ENCODE assay signal across 13 cellular contexts in genomic region chr17:64016974-64017373, GRCh38. TPM values are rescaled to one million over a fixed set of nuclear protein-coding genes. Genes with fewer than 3 reads are reported as not detected.
DNase-seq lines count a peak whose midpoint lies in the region; ATAC-seq and TF ChIP-seq lines count a peak whose summit lies in the region.
"Had no signal": no experiment of that assay in that cellular context is flagged by ENCODE, and none has a peak within 500 bp of the region (broad histone marks: within the 10 kb centered on the region; RNA-seq: fewer than 3 reads in every experiment).

No MANE protein-coding gene starts in this region.

- H3K36me3 ChIP-seq in breast epithelium: no peaks in the 10 kb centered on the region
- H3K36me3 ChIP-seq in GM23338 (ENCODE audit: insufficient read depth): no peaks in the 10 kb centered on the region
- H3K36me3 ChIP-seq: ovary had no signal

- TF ChIP-seq POLR2A in breast epithelium (IDR thresholded peaks at IDR 0.05): no peak

- H3K79me2 ChIP-seq in GM23338 (replicated peaks; ENCODE audit: insufficient read depth): no peaks in the 10 kb centered on the region

- 62% methylated on average over 3 of the region's 3 CpGs for WGBS in right cardiac atrium

- POLR2A ChIA-PET in activated CD4-positive, alpha-beta memory T cell treated with anti-CD3 and anti-CD28 coated beads, Interleukin-2, amount 10 ng/mL, durations not matched to agents 7 days and 5 days (lab: Charles Lee): interaction anchor here (0.6 to 5.9 kb wide), 14 partner anchors 9 to 489 kb away, joined by 3 to 57 read pairs (median 5); partner anchors contain the start of genes DDX5, ERN1 and PRR29

- H3K27ac ChIP-seq in right cardiac atrium (ENCODE audit: low read length) (no peak overlapping the region), breast epithelium (no peak overlapping the region), GM23338 (ENCODE audit: low read depth) (no peak overlapping the region)
- H3K27ac ChIP-seq: ovary had no signal

- no peaks in the 10 kb centered on the region for H3K27me3 Mint-ChIP-seq in activated CD4-positive, alpha-beta memory T cell treated with anti-CD3 and anti-CD28 coated beads, Interleukin-2, amount 10 ng/mL, durations not matched to agents 7 days and 5 days
- peaks cover 10% of the 10 kb centered on the region for H3K27me3 Mint-ChIP-seq in GM23338 (ENCODE audit: insufficient read depth, low read depth, poor library complexity)

- H3K4me1 ChIP-seq in right cardiac atrium (ENCODE audit: control insufficient read depth, insufficient read depth, low read length) (peaks cover 4% of the 10 kb centered on the region), breast epithelium (no peaks in the 10 kb centered on the region), GM23338 (ENCODE audit: insufficient read depth) (peaks cover 3% of the 10 kb centered on the region; the same call in 1 of the 2 replicates)

- intact Hi-C loops in right cardiac atrium (cut with DNase I) (no loop called here), Right ventricle myocardium superior (cut with DNase I) (no loop called here), breast epithelium (cut with DNase I; ENCODE audit: low total_unique reads) (no loop called here)

- H3K9me3 ChIP-seq in right cardiac atrium (ENCODE audit: control insufficient read depth, low read length) (no peaks in the 10 kb centered on the region), breast epithelium (no peaks in the 10 kb centered on the region)
- H3K9me3 ChIP-seq: ovary had no signal

- no peaks in the 10 kb centered on the region for H3K27me3 ChIP-seq in right cardiac atrium (ENCODE audit: control insufficient read depth, insufficient read depth)
- no peaks in the 10 kb centered on the region for H3K27me3 ChIP-seq in breast epithelium
- no peaks in the 10 kb centered on the region for H3K27me3 ChIP-seq in GM23338 (ENCODE audit: insufficient read depth)
- H3K27me3 ChIP-seq: ovary had no signal

- CTCF ChIA-PET in activated CD4-positive, alpha-beta memory T cell treated with anti-CD3 and anti-CD28 coated beads, Interleukin-2, amount 10 ng/mL, durations not matched to agents 7 days and 5 days (lab: Charles Lee): interaction anchor here (0.6 to 6.1 kb wide), 17 partner anchors 10 to 117 kb away, joined by 3 to 149 read pairs (median 6); partner anchors contain the start of genes CD79B, CSHL1, GH1 and PRR29

- DNase-seq in right cardiac atrium (no peak), Right ventricle myocardium superior (no peak), lung microvascular endothelial cell (ENCODE audit: low read depth in 2 of 2) (peak; percentile 50 to 60), breast epithelium (ENCODE audit: low spot score in 2 of 2) (no peak), GM23338 (ENCODE audit: low spot score) (no peak), GOT3 (lab: John Stamatoyannopoulos, UW) (no peak)
- no peak for DNase-seq in activated CD4-positive, alpha-beta memory T cell treated with anti-CD3 and anti-CD28 coated beads, Interleukin-2, amount 10 ng/mL, durations not matched to agents 7 days and 5 days
- DNase-seq: C1 segment of cervical spinal cord, HCEC 1CT, mesendoderm, ovary had no signal

- no peak overlapping the region for H2AFZ ChIP-seq in GM23338

- H4K20me1 ChIP-seq in GM23338 (replicated peaks; ENCODE audit: insufficient read depth): no peaks in the 10 kb centered on the region

- H3K9me3 Mint-ChIP-seq in activated CD4-positive, alpha-beta memory T cell treated with anti-CD3 and anti-CD28 coated beads, Interleukin-2, amount 10 ng/mL, durations not matched to agents 7 days and 5 days: no peaks in the 10 kb centered on the region
- no peaks in the 10 kb centered on the region for H3K9me3 Mint-ChIP-seq in GM23338

- ATAC-seq in right cardiac atrium (no peak), Right ventricle myocardium superior (ENCODE audit: poor library complexity) (no peak), HG03378 (IDR thresholded peaks at IDR 0.05; ENCODE audit: unreplicated experiment) (no peak), GM23338 (no peak)

- H3K4me2 ChIP-seq in GM23338: no peak overlapping the region

- peaks cover 56% of the 10 kb centered on the region for H3K4me1 Mint-ChIP-seq in activated CD4-positive, alpha-beta memory T cell treated with anti-CD3 and anti-CD28 coated beads, Interleukin-2, amount 10 ng/mL, durations not matched to agents 7 days and 5 days
- H3K4me1 Mint-ChIP-seq in GM23338: peaks cover 8% of the 10 kb centered on the region

- TF ChIP-seq CTCF in breast epithelium (IDR thresholded peaks at IDR 0.05): no peak
- TF ChIP-seq CTCF in GM23338 (conservative IDR thresholded peaks at IDR 0.05; ENCODE audit: low read depth in 2 of 2): no peak

- H3K4me3 ChIP-seq in right cardiac atrium (ENCODE audit: low read length) (peak overlapping the region; percentile 32), breast epithelium (no peak overlapping the region), GM23338 (no peak overlapping the region)
- H3K4me3 ChIP-seq: ovary had no signal

- peak overlapping the region; percentile 97 for H3K27ac Mint-ChIP-seq in activated CD4-positive, alpha-beta memory T cell treated with anti-CD3 and anti-CD28 coated beads, Interleukin-2, amount 10 ng/mL, durations not matched to agents 7 days and 5 days
- H3K27ac Mint-ChIP-seq in GM23338: no peak overlapping the region

- H3K9me2 ChIP-seq in GM23338 (ENCODE audit: insufficient read depth): no peaks in the 10 kb centered on the region

- H3K36me3 Mint-ChIP-seq in activated CD4-positive, alpha-beta memory T cell treated with anti-CD3 and anti-CD28 coated beads, Interleukin-2, amount 10 ng/mL, durations not matched to agents 7 days and 5 days (ENCODE audit: low read depth): peaks cover 34% of the 10 kb centered on the region
- no peaks in the 10 kb centered on the region for H3K36me3 Mint-ChIP-seq in GM23338 (ENCODE audit: low read depth)

- H3F3A ChIP-seq in GM23338 (replicated peaks; ENCODE audit: low read depth): no peaks in the 10 kb centered on the region

- peak overlapping the region; percentile 83 for H3K4me3 Mint-ChIP-seq in activated CD4-positive, alpha-beta memory T cell treated with anti-CD3 and anti-CD28 coated beads, Interleukin-2, amount 10 ng/mL, durations not matched to agents 7 days and 5 days
- no peak overlapping the region for H3K4me3 Mint-ChIP-seq in GM23338

TF ChIP-seq in GM23338, 12 proteins besides CTCF, POLR2A, EP300 and RAD21:
- TF ChIP-seq ZNF114 (CRISPR knock-in tag; IDR thresholded peaks at IDR 0.05): no peak

RNA-seq across cellular contexts. Expression of gene ICAM2, which starts 3.5 kb away (rescaled TPM):
- total RNA-seq in right cardiac atrium (10 to 100 TPM; 17.6 to 31.7 (median 26.3) TPM), Right ventricle myocardium superior (31.9 TPM), lung microvascular endothelial cell (257 and 282 TPM in 2 replicates), breast epithelium (100 to 1,000 TPM in 1 of 3 donors, 10 to 100 TPM in 2; 26.1 to 106 (median 32.2) TPM)
- polyA plus RNA-seq in right cardiac atrium (50.3 TPM), GM23338 (2016; fragmentation: Nextera tagmentation; extraction: Ambion mirVana) (0.57 and 0.86 TPM in 2 replicates)
- 100 to 1,000 TPM; 118 to 122 TPM for total RNA-seq in activated CD4-positive, alpha-beta memory T cell treated with anti-CD3 and anti-CD28 coated beads, Interleukin-2, amount 10 ng/mL, durations not matched to agents 7 days and 5 days
- total RNA-seq in GM23338 (2014; rRNA removed; shearing (Covaris generic)): 0.31 and 0.58 TPM in 2 replicates
- total RNA-seq: PC-3 had no signal

RNA-seq across cellular contexts. Expression of gene PRR29, which starts 18.8 kb away (rescaled TPM):
- total RNA-seq in right cardiac atrium (under 1 TPM in 3 of 4 donors, not detected in 1; 0.11 to 0.25 (median 0.15) TPM), Right ventricle myocardium superior (0.30 TPM), lung microvascular endothelial cell (0.44 and 0.60 TPM in 2 replicates), breast epithelium (1 to 10 TPM in 1 of 3 donors, under 1 TPM in 2; 0.15 to 1.3 (median 0.16) TPM)
- polyA plus RNA-seq in right cardiac atrium (0.45 TPM), GM23338 (2016; fragmentation: Nextera tagmentation; extraction: Ambion mirVana) (0.24 and 0.66 TPM in 2 replicates)
- total RNA-seq in activated CD4-positive, alpha-beta memory T cell treated with anti-CD3 and anti-CD28 coated beads, Interleukin-2, amount 10 ng/mL, durations not matched to agents 7 days and 5 days: 10 to 100 TPM; 12.0 to 15.1 TPM
- 0.74 and 1.3 TPM in 2 replicates for total RNA-seq in GM23338 (2014; rRNA removed; shearing (Covaris generic))

RNA-seq across cellular contexts. Expression of gene SCN4A, which starts 44.3 kb away (rescaled TPM):
- 1 to 10 TPM; 1.7 to 5.8 (median 3.0) TPM for total RNA-seq in right cardiac atrium
- polyA plus RNA-seq in right cardiac atrium: 1.6 TPM
- 0.56 TPM for total RNA-seq in Right ventricle myocardium superior
- total RNA-seq in activated CD4-positive, alpha-beta memory T cell treated with anti-CD3 and anti-CD28 coated beads, Interleukin-2, amount 10 ng/mL, durations not matched to agents 7 days and 5 days: under 1 TPM; 0.08 to 0.13 TPM
- total RNA-seq in lung microvascular endothelial cell: under 0.01 TPM in 1 of 2 replicates, not detected in the other
- total RNA-seq in breast epithelium: 10 to 100 TPM in 2 of 3 donors, 1 to 10 TPM in 1; 1.0 to 16.7 (median 10.2) TPM
- 7.9 and 8.5 TPM in 2 replicates for total RNA-seq in GM23338 (2014; rRNA removed; shearing (Covaris generic))
- 2.3 and 2.5 TPM in 2 replicates for polyA plus RNA-seq in GM23338 (2016; fragmentation: Nextera tagmentation; extraction: Ambion mirVana)
- total RNA-seq: PC-3 had no signal

Comparison
In these comparisons a context has a peak if more than half of its experiments do, and no peak if none do; other contexts are left out.
1. DNase-seq: peak in lung microvascular endothelial cell (2 of 2); none in right cardiac atrium (0 of 3), Right ventricle myocardium superior (single experiment), activated CD4-positive, alpha-beta memory T cell treated with anti-CD3 and anti-CD28 coated beads, Interleukin-2, amount 10 ng/mL, durations not matched to agents 7 days and 5 days (single experiment), breast epithelium (0 of 2), GM23338 (single experiment) and GOT3 (single experiment).
2. RNA of gene ICAM2, which starts 3.5 kb away (total RNA-seq): 257 to 282 TPM in lung microvascular endothelial cell, 118 to 122 TPM in activated CD4-positive, alpha-beta memory T cell treated with anti-CD3 and anti-CD28 coated beads, Interleukin-2, amount 10 ng/mL, durations not matched to agents 7 days and 5 days, 26.1 to 106 TPM in breast epithelium, 31.9 TPM in Right ventricle myocardium superior (single experiment) and 17.6 to 31.7 TPM in right cardiac atrium; 0.31 to 0.58 TPM in GM23338; every median in the first group is over 10 times any median in the second.